ENCODE assay signal across 31 cellular contexts in genomic region chr13:113939905-113940339, GRCh38. TPM values are rescaled to one million over a fixed set of nuclear protein-coding genes. Genes with fewer than 3 reads are reported as not detected.
"Had no signal": no experiment of that assay in that cellular context is flagged by ENCODE, and none has a peak within 500 bp of the region (broad histone marks: within the 10 kb centered on the region; RNA-seq: fewer than 3 reads in every experiment).

No MANE protein-coding gene starts in this region.

- DNase-seq: activated CD4-positive, alpha-beta T cell treated with anti-CD3 and anti-CD28 coated beads for 36 hours; activated CD4-positive, CD25-positive, alpha-beta regulatory T cell; activated CD8-positive, alpha-beta memory T cell treated with anti-CD3 and anti-CD28 coated beads, Interleukin-2, amount 10 ng/mL, durations not matched to agents 7 days and 5 days; activated CD8-positive, alpha-beta T cell treated with anti-CD3 and anti-CD28 coated beads, Interleukin-2, amount 10 ng/mL, durations not matched to agents 7 days and 5 days; activated naive CD4-positive, alpha-beta T cell; activated T-cell treated with anti-CD3 and anti-CD28 coated beads, Interleukin-2, amount 50 U/mL, for 72 hours; anterior cingulate cortex; effector CD8-positive, alpha-beta T cell; esophagus squamous epithelium; foreskin melanocyte; heart right ventricle; left ventricle myocardium superior; nucleus accumbens; retina; sigmoid colon; stimulated activated CD4-positive, alpha-beta T cell treated with anti-CD3 and anti-CD28 coated beads, Interleukin-15, amount 100 ng/mL, for 24 hours; stimulated activated CD4-positive, alpha-beta T cell treated with anti-CD3 and anti-CD28 coated beads, Interleukin-2, amount 100 ng/mL, for 24 hours; stimulated activated naive CD4-positive, alpha-beta T cell; T-cell; testis; trophoblast cell had no signal

- H3K4me1 Mint-ChIP-seq: activated CD4-positive, alpha-beta T cell treated with anti-CD3 and anti-CD28 coated beads for 36 hours; activated CD8-positive, alpha-beta memory T cell treated with anti-CD3 and anti-CD28 coated beads, Interleukin-2, amount 10 ng/mL, durations not matched to agents 7 days and 5 days; T-cell had no signal

- H3K4me3 ChIP-seq: esophagus squamous epithelium, heart right ventricle, pancreas, prostate gland, sigmoid colon, smooth muscle cell, testis had no signal

- H3K9me3 ChIP-seq: esophagus squamous epithelium, heart right ventricle, pancreas, prostate gland, sigmoid colon, testis had no signal

- H3K4me3 Mint-ChIP-seq: activated CD4-positive, alpha-beta T cell treated with anti-CD3 and anti-CD28 coated beads for 36 hours; activated CD8-positive, alpha-beta memory T cell treated with anti-CD3 and anti-CD28 coated beads, Interleukin-2, amount 10 ng/mL, durations not matched to agents 7 days and 5 days; activated CD8-positive, alpha-beta T cell treated with anti-CD3 and anti-CD28 coated beads, Interleukin-2, amount 10 ng/mL, durations not matched to agents 7 days and 5 days; activated naive CD8-positive, alpha-beta T cell; activated T-cell treated with anti-CD3 and anti-CD28 coated beads, Interleukin-2, amount 50 U/mL, for 72 hours; central memory CD8-positive, alpha-beta T cell; dendritic cell treated with granulocyte-macrophage colony-stimulating factor and Interleukin-4, amounts not matched to agents 40 ng/mL and 50 ng/mL, for 4 days; T-cell; T-helper 2 cell treated with Interferon-gamma antibody and Interleukin-4, amounts not matched to agents 5 μg/mL and 100 μg/mL, for 36 hours had no signal

- ATAC-seq: activated CD4-positive, alpha-beta T cell treated with anti-CD3 and anti-CD28 coated beads for 36 hours; activated CD8-positive, alpha-beta memory T cell treated with anti-CD3 and anti-CD28 coated beads, Interleukin-2, amount 10 ng/mL, durations not matched to agents 7 days and 5 days; activated CD8-positive, alpha-beta T cell treated with anti-CD3 and anti-CD28 coated beads, Interleukin-2, amount 10 ng/mL, durations not matched to agents 7 days and 5 days; activated T-cell treated with anti-CD3 and anti-CD28 coated beads, Interleukin-2, amount 50 U/mL, for 72 hours; left ventricle myocardium superior; T-cell had no signal

- H3K36me3 Mint-ChIP-seq: activated CD8-positive, alpha-beta memory T cell treated with anti-CD3 and anti-CD28 coated beads, Interleukin-2, amount 10 ng/mL, durations not matched to agents 7 days and 5 days; activated naive CD8-positive, alpha-beta T cell; T-cell had no signal

- H3K27ac Mint-ChIP-seq: activated CD4-positive, alpha-beta T cell treated with anti-CD3 and anti-CD28 coated beads for 36 hours; activated CD8-positive, alpha-beta memory T cell treated with anti-CD3 and anti-CD28 coated beads, Interleukin-2, amount 10 ng/mL, durations not matched to agents 7 days and 5 days; activated CD8-positive, alpha-beta T cell treated with anti-CD3 and anti-CD28 coated beads, Interleukin-2, amount 10 ng/mL, durations not matched to agents 7 days and 5 days; activated naive CD8-positive, alpha-beta T cell; activated T-cell treated with anti-CD3 and anti-CD28 coated beads, Interleukin-2, amount 50 U/mL, for 72 hours; dendritic cell treated with granulocyte-macrophage colony-stimulating factor and Interleukin-4, amounts not matched to agents 40 ng/mL and 50 ng/mL, for 4 days; T-cell; T-helper 2 cell treated with Interferon-gamma antibody and Interleukin-4, amounts not matched to agents 5 μg/mL and 100 μg/mL, for 36 hours had no signal

- H3K4me2 ChIP-seq: smooth muscle cell had no signal

- H3K36me3 ChIP-seq: esophagus squamous epithelium, heart right ventricle, pancreas, prostate gland, sigmoid colon had no signal

- H3K27me3 Mint-ChIP-seq: activated CD4-positive, alpha-beta T cell treated with anti-CD3 and anti-CD28 coated beads for 36 hours; activated naive CD8-positive, alpha-beta T cell; T-cell had no signal

- H3K4me1 ChIP-seq: prostate gland, testis had no signal

- H3K9me3 Mint-ChIP-seq: activated T-cell treated with anti-CD3 and anti-CD28 coated beads, Interleukin-2, amount 50 U/mL, for 72 hours; central memory CD8-positive, alpha-beta T cell; dendritic cell treated with granulocyte-macrophage colony-stimulating factor and Interleukin-4, amounts not matched to agents 40 ng/mL and 50 ng/mL, for 4 days; T-cell; T-helper 2 cell treated with Interferon-gamma antibody and Interleukin-4, amounts not matched to agents 5 μg/mL and 100 μg/mL, for 36 hours had no signal

- H3K27ac ChIP-seq: epithelial cell of prostate, esophagus squamous epithelium, heart right ventricle, pancreas, prostate gland, sigmoid colon, testis had no signal

- H3K27me3 ChIP-seq: pancreas, testis had no signal

RNA-seq across cellular contexts. Expression of gene C13orf46, which starts 34.0 kb away (rescaled TPM):
- total RNA-seq: bronchial epithelial cell, esophagus squamous epithelium had no signal
- polyA plus RNA-seq: neural cell had no signal
